In the genomic region with DNA sequence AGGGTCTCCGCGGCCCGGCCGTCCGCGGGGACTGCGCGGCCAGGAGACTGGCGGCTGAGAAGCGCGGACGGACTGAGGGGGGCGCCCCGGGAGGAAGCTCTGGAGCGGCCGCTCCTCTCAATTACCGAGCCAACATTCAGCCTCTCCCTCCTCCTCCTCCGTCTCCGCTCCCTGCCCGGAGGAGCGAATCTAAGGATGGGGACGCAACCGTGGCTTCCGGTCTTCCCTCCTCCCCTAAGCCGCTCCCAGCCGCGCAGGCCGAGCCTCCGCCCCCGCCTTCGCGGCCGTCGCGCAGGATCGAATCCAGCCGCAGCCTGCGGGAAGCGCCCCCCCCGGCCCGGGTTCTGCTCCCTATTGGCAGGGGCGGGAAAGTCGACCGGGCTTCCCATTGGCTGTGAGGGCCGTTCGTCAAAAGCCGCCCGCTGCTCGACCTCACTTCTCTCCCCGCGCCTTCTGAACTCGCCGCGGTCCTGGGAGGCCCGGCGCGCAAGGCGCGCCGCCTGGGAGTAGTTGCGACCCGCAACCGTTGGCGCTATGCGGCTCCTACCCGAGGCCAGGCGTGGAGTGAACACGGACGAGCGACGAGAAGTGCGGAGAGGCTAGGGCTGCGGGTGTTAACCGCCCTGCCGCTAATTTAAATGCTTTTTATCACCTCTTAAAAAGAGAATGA, we compare ENCODE assay signal across 1 cellular context.
TF ChIP-seq lines count a peak whose summit lies in the region.

A gene (minus strand): TSS at position 197 of the 670 bp plus-strand sequence. CDS start 302 bp downstream, outside the sequence.

TF ChIP-seq in A549, 52 proteins besides CTCF, POLR2A, EP300 and RAD21 (continued from another document):
- TF ChIP-seq, protein P1, sequence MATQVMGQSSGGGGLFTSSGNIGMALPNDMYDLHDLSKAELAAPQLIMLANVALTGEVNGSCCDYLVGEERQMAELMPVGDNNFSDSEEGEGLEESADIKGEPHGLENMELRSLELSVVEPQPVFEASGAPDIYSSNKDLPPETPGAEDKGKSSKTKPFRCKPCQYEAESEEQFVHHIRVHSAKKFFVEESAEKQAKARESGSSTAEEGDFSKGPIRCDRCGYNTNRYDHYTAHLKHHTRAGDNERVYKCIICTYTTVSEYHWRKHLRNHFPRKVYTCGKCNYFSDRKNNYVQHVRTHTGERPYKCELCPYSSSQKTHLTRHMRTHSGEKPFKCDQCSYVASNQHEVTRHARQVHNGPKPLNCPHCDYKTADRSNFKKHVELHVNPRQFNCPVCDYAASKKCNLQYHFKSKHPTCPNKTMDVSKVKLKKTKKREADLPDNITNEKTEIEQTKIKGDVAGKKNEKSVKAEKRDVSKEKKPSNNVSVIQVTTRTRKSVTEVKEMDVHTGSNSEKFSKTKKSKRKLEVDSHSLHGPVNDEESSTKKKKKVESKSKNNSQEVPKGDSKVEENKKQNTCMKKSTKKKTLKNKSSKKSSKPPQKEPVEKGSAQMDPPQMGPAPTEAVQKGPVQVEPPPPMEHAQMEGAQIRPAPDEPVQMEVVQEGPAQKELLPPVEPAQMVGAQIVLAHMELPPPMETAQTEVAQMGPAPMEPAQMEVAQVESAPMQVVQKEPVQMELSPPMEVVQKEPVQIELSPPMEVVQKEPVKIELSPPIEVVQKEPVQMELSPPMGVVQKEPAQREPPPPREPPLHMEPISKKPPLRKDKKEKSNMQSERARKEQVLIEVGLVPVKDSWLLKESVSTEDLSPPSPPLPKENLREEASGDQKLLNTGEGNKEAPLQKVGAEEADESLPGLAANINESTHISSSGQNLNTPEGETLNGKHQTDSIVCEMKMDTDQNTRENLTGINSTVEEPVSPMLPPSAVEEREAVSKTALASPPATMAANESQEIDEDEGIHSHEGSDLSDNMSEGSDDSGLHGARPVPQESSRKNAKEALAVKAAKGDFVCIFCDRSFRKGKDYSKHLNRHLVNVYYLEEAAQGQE (IDR thresholded peaks at IDR 0.05) = no peak
- peak; percentile 20; the same call in 1 of the 3 replicates for TF ChIP-seq SMC3 (IDR thresholded peaks at IDR 0.05)
- TF ChIP-seq, protein P2, sequence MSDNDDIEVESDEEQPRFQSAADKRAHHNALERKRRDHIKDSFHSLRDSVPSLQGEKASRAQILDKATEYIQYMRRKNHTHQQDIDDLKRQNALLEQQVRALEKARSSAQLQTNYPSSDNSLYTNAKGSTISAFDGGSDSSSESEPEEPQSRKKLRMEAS (IDR thresholded peaks at IDR 0.05) = peak; percentile 32; the same call in 1 of the 2 replicates
- no peak for TF ChIP-seq CBX2 (IDR thresholded peaks at IDR 0.05; ENCODE audit: borderline replicate concordance, low read depth)
